Comparison of ENCODE assay signal across 24 cellular contexts in genomic region chr5:75660678-75661465, GRCh38.
DNase-seq lines count a peak whose midpoint lies in the region; ATAC-seq and TF ChIP-seq lines count a peak whose summit lies in the region.
"Had no signal": no experiment of that assay in that cellular context is flagged by ENCODE, and none has a peak within 500 bp of the region (broad histone marks: within the 10 kb centered on the region; RNA-seq: fewer than 3 reads in every experiment).

No MANE protein-coding gene starts in this region.

- H3K4me3 ChIP-seq in GM06990 (replicated peaks; ENCODE audit: low read depth, low read length) = no peak overlapping the region
- H3K4me3 ChIP-seq: esophagus muscularis mucosa, mucosa of descending colon, right atrium auricular region had no signal

- DNase-seq in GM06990 (ENCODE audit: extremely low read depth, insufficient read length) (peak; percentile 28), MV-4-11 (lab: John Stamatoyannopoulos, UW) (peak; percentile 94), medulla oblongata (ENCODE audit: extremely low spot score) (peak; percentile 73), DMS79 (lab: John Stamatoyannopoulos, UW) (no peak), RKO (ENCODE audit: low spot score) (no peak)
- DNase-seq: activated CD4-positive, alpha-beta T cell treated with anti-CD3 and anti-CD28 coated beads, Interleukin-2, amount 50 U/mL, for 4 hours; activated naive CD4-positive, alpha-beta T cell; CD4-positive, alpha-beta memory T cell; DND-41; effector CD8-positive, alpha-beta T cell; H9; Kasumi-1; left cardiac atrium; mucosa of descending colon; NCI-H1417 treated with DMSO at 0.1 percent for 48 hours; NCI-H2227 treated with DMSO at 0.1 percent for 48 hours; stimulated activated CD4-positive, alpha-beta T cell treated with anti-CD3 and anti-CD28 coated beads, Interleukin-1b, Interleukin-23, amount 100 ng/mL, for 48 hours; SW 1271 had no signal

- peak; percentile 63 for ATAC-seq in GM21360 (IDR thresholded peaks at IDR 0.05; ENCODE audit: unreplicated experiment)
- ATAC-seq in HG03378 (IDR thresholded peaks at IDR 0.05; ENCODE audit: unreplicated experiment) = no peak
- no peak for ATAC-seq in HG03097 (IDR thresholded peaks at IDR 0.05; ENCODE audit: low FRiP score, unreplicated experiment)
- ATAC-seq: mucosa of descending colon had no signal

- TF ChIP-seq CTCF in GM06990 (IDR thresholded peaks at IDR 0.05; ENCODE audit: insufficient read depth, low read length, poor library complexity, severe bottlenecking) = no peak

- H3K27me3 ChIP-seq in GM06990 (replicated peaks; ENCODE audit: control insufficient read depth, insufficient read depth, low read length) = no peaks in the 10 kb centered on the region
- H3K27me3 ChIP-seq: esophagus muscularis mucosa, neutrophil, right atrium auricular region had no signal

- H3K36me3 ChIP-seq in GM06990 (ENCODE audit: control insufficient read depth, insufficient read depth, low read length) = no peaks in the 10 kb centered on the region
- H3K36me3 ChIP-seq: esophagus muscularis mucosa, neutrophil, right atrium auricular region had no signal

Comparison
In these comparisons a context has a peak if more than half of its experiments do, and no peak if none do; other contexts are left out.
1. DNase-seq: peak in GM06990 (single experiment), MV-4-11 (single experiment) and medulla oblongata (single experiment); none in DMS79 (single experiment) and RKO (single experiment).